Comparison of ENCODE assay signal across 8 cellular contexts in genomic region chr1:161044535-161044907, GRCh38. TPM values are rescaled to one million over a fixed set of nuclear protein-coding genes. Genes with fewer than 3 reads are reported as not detected.
DNase-seq lines count a peak whose midpoint lies in the region; ATAC-seq and TF ChIP-seq lines count a peak whose summit lies in the region.

No MANE protein-coding gene starts in this region.

- H3K36me3 Mint-ChIP-seq in HFFc6 (ENCODE audit: low read depth) (peaks cover 33% of the 10 kb centered on the region), mesothelial cell of epicardium (peaks cover 47% of the 10 kb centered on the region)

- TF ChIP-seq CTCF in 22Rv1 (IDR thresholded peaks at IDR 0.05) (no peak), HFFc6 (IDR thresholded peaks at IDR 0.05) (no peak), cardiac fibroblast (IDR thresholded peaks at IDR 0.05; ENCODE audit: low read depth, low read length) (no peak), mesothelial cell of epicardium (IDR thresholded peaks at IDR 0.05; ENCODE audit: unreplicated experiment) (no peak), GM20000 (IDR thresholded peaks at IDR 0.05; ENCODE audit: extremely low read depth, missing control alignments) (no peak)

- peak overlapping the region; percentile 67 to 83 for H3K4me3 ChIP-seq in cardiac fibroblast (replicated peaks in 1 of 2; ENCODE audit: low read depth in 2 of 2, low read length in 2 of 2)

- H3K27me3 Mint-ChIP-seq in HFFc6 (ENCODE audit: insufficient read depth) = peaks cover 10% of the 10 kb centered on the region
- H3K27me3 Mint-ChIP-seq in mesothelial cell of epicardium (ENCODE audit: low read depth) = no peaks in the 10 kb centered on the region

- DNase-seq in HFFc6 = peak; percentile 32
- DNase-seq in cardiac fibroblast (ENCODE audit: low read depth in 2 of 2) = peak; percentile 34 to 51
- no peak for DNase-seq in mesothelial cell of epicardium (ENCODE audit: low spot score in 2 of 2, unreplicated experiment in 2 of 2)
- DNase-seq in GM20000 (ENCODE audit: low spot score) = no peak
- DNase-seq in NCI-H1930 (lab: John Stamatoyannopoulos, UW) = no peak

- ATAC-seq in GM21737 (IDR thresholded peaks at IDR 0.05; ENCODE audit: unreplicated experiment) (no peak), HG03378 (IDR thresholded peaks at IDR 0.05; ENCODE audit: unreplicated experiment) (no peak)

- H3K27ac ChIP-seq in 22Rv1 = peak overlapping the region; percentile 95

- H3K4me1 Mint-ChIP-seq in HFFc6 (ENCODE audit: low read depth) = peaks cover 25% of the 10 kb centered on the region
- peaks cover 23% of the 10 kb centered on the region for H3K4me1 Mint-ChIP-seq in mesothelial cell of epicardium

- H3K9me3 Mint-ChIP-seq in HFFc6 (peaks cover 22% of the 10 kb centered on the region), mesothelial cell of epicardium (peaks cover 24% of the 10 kb centered on the region)

- H3K27ac Mint-ChIP-seq in HFFc6 (peak overlapping the region; percentile 98), mesothelial cell of epicardium (peak overlapping the region; percentile 100)

- peak overlapping the region; percentile 92 for H3K4me3 Mint-ChIP-seq in HFFc6
- H3K4me3 Mint-ChIP-seq in mesothelial cell of epicardium = peak overlapping the region; percentile 91

RNA-seq across cellular contexts. Expression of gene USF1, which starts 1.3 kb away (rescaled TPM):
- total RNA-seq in HFFc6 (2021; fragmentation: NEBNext Ultra II Directional; extraction: Animal tissue kit (Norgen Biotek cat#: 25700)) = 10 to 100 TPM; 31.2 to 38.0 (median 33.4) TPM
- 66.4 to 68.0 TPM (median 66.6 TPM) in 3 replicates for total RNA-seq in mesothelial cell of epicardium

RNA-seq across cellular contexts. Expression of gene TSTD1, which starts 5.8 kb away (rescaled TPM):
- total RNA-seq in HFFc6 (2021; fragmentation: NEBNext Ultra II Directional; extraction: Animal tissue kit (Norgen Biotek cat#: 25700)) = not detected
- 53.2 to 60.3 TPM (median 53.7 TPM) in 3 replicates for total RNA-seq in mesothelial cell of epicardium

RNA-seq across cellular contexts. Expression of gene F11R, which starts 23.6 kb away (rescaled TPM):
- total RNA-seq in HFFc6 (2021; fragmentation: NEBNext Ultra II Directional; extraction: Animal tissue kit (Norgen Biotek cat#: 25700)) = under 1 TPM in 4 of 6 experiments, not detected in 2; 0.05 to 0.38 (median 0.14) TPM
- total RNA-seq in mesothelial cell of epicardium = 114 to 132 TPM (median 122 TPM) in 3 replicates

RNA-seq across cellular contexts. Expression of gene ARHGAP30, which starts 25.2 kb away (rescaled TPM):
- not detected for total RNA-seq in HFFc6 (2021; fragmentation: NEBNext Ultra II Directional; extraction: Animal tissue kit (Norgen Biotek cat#: 25700))
- total RNA-seq in mesothelial cell of epicardium = 1.4 to 1.9 TPM (median 1.6 TPM) in 3 replicates

RNA-seq across cellular contexts. Expression of gene NECTIN4, which starts 44.8 kb away (rescaled TPM):
- total RNA-seq in HFFc6 (2021; fragmentation: NEBNext Ultra II Directional; extraction: Animal tissue kit (Norgen Biotek cat#: 25700)) = under 1 TPM in 2 of 6 experiments, not detected in 4; 0.09 to 0.14 TPM
- 29.9 to 31.5 TPM (median 30.6 TPM) in 3 replicates for total RNA-seq in mesothelial cell of epicardium

Comparison
In these comparisons a context has a peak if more than half of its experiments do, and no peak if none do; other contexts are left out.
1. DNase-seq: peak in HFFc6 (single experiment) and cardiac fibroblast (2 of 2); none in mesothelial cell of epicardium (0 of 2), GM20000 (single experiment) and NCI-H1930 (0 of 2).
2. RNA of gene TSTD1, which starts 5.8 kb away (total RNA-seq): 53.2 to 60.3 TPM in mesothelial cell of epicardium; not detected in HFFc6; every median in the first group is over 10 times any median in the second.
3. RNA of gene F11R, which starts 23.6 kb away (total RNA-seq): 114 to 132 TPM in mesothelial cell of epicardium; 0.05 to 0.38 TPM in HFFc6; every median in the first group is over 10 times any median in the second.